8 cellular contexts compared by ENCODE assay signal in genomic region chr1:107529511-107530149, GRCh38.
A peak's percentile ranks its signal among the peaks of the same experiment; 100 is the strongest.
DNase-seq lines count a peak whose midpoint lies in the region; ATAC-seq, FAIRE-seq and TF ChIP-seq lines count a peak whose summit lies in the region.

No MANE protein-coding gene starts in this region.

- DNase-seq in AML-193 (lab: John Stamatoyannopoulos, UW): peak; percentile 28 to 37
- DNase-seq in GM12892 (ENCODE audit: insufficient read length): peak; percentile 13
- peak; percentile 19 for DNase-seq in HFFc6
- DNase-seq in LoVo (ENCODE audit: low spot score): peak; percentile 51
- peak; percentile 63 for DNase-seq in RWPE1 (ENCODE audit: low spot score)
- peak; percentile 52 for DNase-seq in epidermal melanocyte (ENCODE audit: insufficient read length, low spot score)
- DNase-seq in natural killer cell: no peak
- DNase-seq in activated T-cell treated with anti-CD3 and anti-CD28 coated beads, Interleukin-2, amount 50 U/mL, for 1 hour: no peak

- no peaks in the 10 kb centered on the region; the same call in 1 of the 2 replicates for H3K27me3 Mint-ChIP-seq in HFFc6 (ENCODE audit: insufficient read depth)
- peaks cover 8 to 13% of the 10 kb centered on the region in 2 donors for H3K27me3 Mint-ChIP-seq in natural killer cell (ENCODE audit: low read depth in 2 of 2)

- no peak overlapping the region for H3K27ac Mint-ChIP-seq in HFFc6
- no peak overlapping the region for H3K27ac Mint-ChIP-seq in natural killer cell

- peak in 2 of 3 donors; percentile 51 to 77 for ATAC-seq in natural killer cell

- TF ChIP-seq CTCF in HFFc6 (IDR thresholded peaks at IDR 0.05) (peak; percentile 82), RWPE1 (conservative IDR thresholded peaks at IDR 0.05; ENCODE audit: low read depth) (peak; percentile 75), natural killer cell (IDR thresholded peaks at IDR 0.05) (peak; percentile 61)

- H3K9me3 Mint-ChIP-seq in HFFc6 (no peaks in the 10 kb centered on the region; the same call in 1 of the 2 replicates), natural killer cell (no peaks in the 10 kb centered on the region)

- peak; percentile 79 for FAIRE-seq in GM12892 (lab: Jason Lieb, UNC)

- intact Hi-C loops in natural killer cell (cut with micrococcal nuclease): no loop called here

- POLR2A ChIA-PET in RWPE1 (lab: Yijun Ruan, JAX; ENCODE audit: low non-redundant PET): no interaction called here

- H3K4me3 Mint-ChIP-seq in HFFc6 (no peak overlapping the region), natural killer cell (no peak overlapping the region)

- CTCF ChIA-PET in RWPE1 (lab: Yijun Ruan, JAX): interaction anchor here (0.5 to 1.6 kb wide), 6 partner anchors 19 to 219 kb away, joined by 3 to 5 read pairs (median 3); no protein-coding TSS in a partner anchor

- no peak for TF ChIP-seq POLR2A in GM12892 (IDR thresholded peaks at IDR 0.05; ENCODE audit: low read depth, low read length)

- H3K27ac ChIP-seq in RWPE1: no peak overlapping the region

- H3K4me1 Mint-ChIP-seq in HFFc6 (ENCODE audit: low read depth) (no peaks in the 10 kb centered on the region), natural killer cell (peaks cover 8 to 9% of the 10 kb centered on the region in 2 donors)

- H3K36me3 Mint-ChIP-seq in HFFc6 (ENCODE audit: low read depth) (no peaks in the 10 kb centered on the region), natural killer cell (no peaks in the 10 kb centered on the region)

Comparison
In these comparisons a context has a peak if more than half of its experiments do, and no peak if none do; other contexts are left out.
1. DNase-seq: peak in AML-193 (2 of 2), GM12892 (single experiment), HFFc6 (single experiment), LoVo (single experiment), RWPE1 (single experiment) and epidermal melanocyte (single experiment); none in natural killer cell (single experiment) and activated T-cell treated with anti-CD3 and anti-CD28 coated beads, Interleukin-2, amount 50 U/mL, for 1 hour (single experiment).
2. Peak in every context shown above with its lines, with median percentiles within 50 percentile points of each other: CTCF ChIP-seq.